ENCODE assay signal across 9 cellular contexts in the genomic region with DNA sequence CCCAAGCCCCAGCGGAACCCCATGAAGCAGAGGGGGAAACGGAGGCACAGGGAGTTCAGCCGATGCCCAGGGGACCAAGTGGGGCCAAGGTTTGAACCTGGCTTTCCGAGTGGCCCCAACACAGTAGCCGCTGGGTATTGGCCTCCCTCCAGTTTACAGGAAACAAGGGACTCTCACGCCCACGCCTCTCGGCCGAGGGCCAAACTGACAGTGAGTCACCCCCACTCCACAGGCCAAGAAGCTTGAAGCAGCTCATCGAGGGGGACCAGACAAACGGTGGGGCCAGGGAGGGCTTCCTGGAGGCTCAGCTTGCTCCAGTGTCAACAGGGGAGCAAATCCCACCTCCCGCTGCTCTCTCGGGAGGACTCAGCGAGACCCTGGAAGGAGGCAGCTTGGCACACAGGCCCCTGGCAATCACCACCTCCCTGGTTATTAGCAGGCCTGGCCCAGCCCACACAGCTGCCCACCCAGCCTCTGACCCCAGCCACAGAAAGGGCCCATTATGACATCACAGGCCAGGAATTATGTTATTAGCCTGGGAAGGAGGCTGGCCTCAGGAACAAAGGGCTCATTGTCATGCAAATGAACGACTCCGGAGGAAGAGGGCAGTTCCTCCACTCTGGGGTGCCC. TPM values are rescaled to one million over a fixed set of nuclear protein-coding genes. Genes with fewer than 3 reads are reported as not detected.
DNase-seq lines count a peak whose midpoint lies in the region; ATAC-seq and TF ChIP-seq lines count a peak whose summit lies in the region.
"Had no signal": no experiment of that assay in that cellular context is flagged by ENCODE, and none has a peak within 500 bp of the region (broad histone marks: within the 10 kb centered on the region; RNA-seq: fewer than 3 reads in every experiment).

No MANE protein-coding gene starts in this region.

- TF ChIP-seq CTCF in dorsolateral prefrontal cortex (IDR thresholded peaks at IDR 0.05 in 54 of 56, conservative IDR thresholded peaks at IDR 0.05 in 2 of 56; ENCODE audit: low read depth in 1 of 56, partially characterized antibody in 56 of 56): peak in 1 of 56 donors; percentile 14
- TF ChIP-seq CTCF in left lung (IDR thresholded peaks at IDR 0.05): no peak

- no peak overlapping the region for H3K4me3 Mint-ChIP-seq in T-cell
- H3K4me3 Mint-ChIP-seq: naive B cell had no signal

- H3K9me3 ChIP-seq in left lung: no peaks in the 10 kb centered on the region

- peaks cover 13% of the 10 kb centered on the region for H3K36me3 Mint-ChIP-seq in T-cell

- peak; percentile 55 for ATAC-seq in left lung
- ATAC-seq in T-cell (replicated peaks in 1 of 4): no peak
- no peak for ATAC-seq in GM21825 (IDR thresholded peaks at IDR 0.05; ENCODE audit: unreplicated experiment)

- H3K4me3 ChIP-seq in dorsolateral prefrontal cortex (peak overlapping the region in 19 of 59 donors; percentile 2 to 37 (median 17)), left lung (no peak overlapping the region)

- DNase-seq in DMS153 treated with DMSO at 0.1 percent for 48 hours (lab: John Stamatoyannopoulos, UW; ENCODE audit: unreplicated experiment): peak; percentile 34
- DNase-seq in NCI-H69 (lab: John Stamatoyannopoulos, UW): peak; percentile 97
- DNase-seq in dorsolateral prefrontal cortex: peak in 8 of 10 donors; percentile 72 to 86 (median 81)
- peak; percentile 87 to 92 for DNase-seq in left lung
- no peak for DNase-seq in NCI-H2107 treated with DMSO at 0.1 percent for 48 hours (lab: John Stamatoyannopoulos, UW; ENCODE audit: unreplicated experiment)
- no peak for DNase-seq in T-cell
- DNase-seq: naive B cell had no signal

- H3K27me3 ChIP-seq in dorsolateral prefrontal cortex: no peaks in the 10 kb centered on the region
- H3K27me3 ChIP-seq in left lung: peaks cover 0 to 5% of the 10 kb centered on the region in 2 donors

- H3K27ac ChIP-seq in dorsolateral prefrontal cortex (peak overlapping the region; percentile 46 to 100 (median 89)), left lung (peak overlapping the region; percentile 63 to 73), temporal lobe (ENCODE audit: low read depth, low read length) (peak overlapping the region; percentile 90)

- no peaks in the 10 kb centered on the region for H3K27me3 Mint-ChIP-seq in T-cell
- H3K27me3 Mint-ChIP-seq: naive B cell had no signal

- POLR2A ChIA-PET in T-cell (lab: Charles Lee): no interaction called here

- CTCF ChIA-PET in T-cell (lab: Charles Lee): no interaction called here

- H3K36me3 ChIP-seq in left lung: peaks cover 0 to 4% of the 10 kb centered on the region in 2 donors

- no peak overlapping the region for H3K27ac Mint-ChIP-seq in T-cell

- H3K4me1 ChIP-seq in left lung: peaks cover 44 to 87% of the 10 kb centered on the region in 2 donors

- intact Hi-C loops in dorsolateral prefrontal cortex (cut with DNase I): loop anchor here in 1 of 2 donors (2.0 to 5.0 kb wide), 3 partner anchors 38 to 255 kb away; no protein-coding TSS in a partner anchor
- intact Hi-C loops in left lung (cut with DNase I): no loop called here

- H3K4me1 Mint-ChIP-seq in T-cell: peaks cover 23 to 31% (median 29%) of the 10 kb centered on the region in 3 donors

- no peaks in the 10 kb centered on the region for H3K9me3 Mint-ChIP-seq in T-cell
- H3K9me3 Mint-ChIP-seq: naive B cell had no signal

RNA-seq across cellular contexts. Expression of gene NCOR2, which starts 54.6 kb away (rescaled TPM):
- total RNA-seq in dorsolateral prefrontal cortex (100 to 1,000 TPM; 202 to 379 (median 273) TPM), left lung (100 to 1,000 TPM; 289 to 331 TPM), temporal lobe (20.7 TPM), T-cell (100 to 1,000 TPM; 108 to 140 (median 127) TPM)

Comparison
In these comparisons a context has a peak if more than half of its experiments do, and no peak if none do; other contexts are left out.
1. DNase-seq: peak in DMS153 treated with DMSO at 0.1 percent for 48 hours (single experiment), NCI-H69 (single experiment), dorsolateral prefrontal cortex (8 of 10) and left lung (2 of 2); none in NCI-H2107 treated with DMSO at 0.1 percent for 48 hours (single experiment) and T-cell (0 of 34).
2. Peak in every context shown above with its lines, with median percentiles within 50 percentile points of each other: H3K27ac ChIP-seq.